In genomic region chr9:136720887-136721338, GRCh38 we compare ENCODE assay signal across 12 cellular contexts. TPM values are rescaled to one million over a fixed set of nuclear protein-coding genes. Genes with fewer than 3 reads are reported as not detected.
DNase-seq lines count a peak whose midpoint lies in the region; ATAC-seq and TF ChIP-seq lines count a peak whose summit lies in the region.
"Had no signal": no experiment of that assay in that cellular context is flagged by ENCODE, and none has a peak within 500 bp of the region (broad histone marks: within the 10 kb centered on the region; RNA-seq: fewer than 3 reads in every experiment).

No MANE protein-coding gene starts in this region.

- 89% methylated on average over 12 of the region's 12 CpGs for WGBS in hepatocyte (ENCODE audit: low lambda C conversion rate, missing lambda C conversion rate)
- 60 to 73% methylated on average over 1 to 11 of the region's 12 CpGs for WGBS in upper lobe of left lung, 2 donors

- no peak overlapping the region for H3K4me3 Mint-ChIP-seq in MCF 10A (ENCODE audit: unreplicated experiment)
- H3K4me3 Mint-ChIP-seq: activated CD4-positive, alpha-beta T cell treated with anti-CD3 and anti-CD28 coated beads for 36 hours had no signal

- H3K36me3 ChIP-seq in breast epithelium: peaks cover 13% of the 10 kb centered on the region
- no peaks in the 10 kb centered on the region for H3K36me3 ChIP-seq in hepatocyte (replicated peaks; ENCODE audit: insufficient read depth, low read depth)
- peaks cover 25 to 46% (median 44%) of the 10 kb centered on the region in 4 donors for H3K36me3 ChIP-seq in upper lobe of left lung

- H4K20me1 ChIP-seq in hepatocyte (ENCODE audit: insufficient read depth, poor library complexity, severe bottlenecking): peaks cover 45% of the 10 kb centered on the region

- no peak for TF ChIP-seq EP300 in upper lobe of left lung (IDR thresholded peaks at IDR 0.05)

- H2AFZ ChIP-seq in hepatocyte: no peak overlapping the region

- peaks cover 56% of the 10 kb centered on the region for H3K36me3 Mint-ChIP-seq in MCF 10A (ENCODE audit: insufficient read depth, unreplicated experiment)

- H3K4me2 ChIP-seq in hepatocyte: no peak overlapping the region

- peaks cover 18% of the 10 kb centered on the region for H3K4me1 Mint-ChIP-seq in MCF 10A (ENCODE audit: insufficient read depth, unreplicated experiment)

- H3K27me3 Mint-ChIP-seq in MCF 10A (ENCODE audit: insufficient read depth, unreplicated experiment): peaks cover 5% of the 10 kb centered on the region

- no peaks in the 10 kb centered on the region for H3K9me2 ChIP-seq in hepatocyte (replicated peaks; ENCODE audit: insufficient read depth)

- POLR2A ChIA-PET in MCF 10A (lab: Yijun Ruan, JAX): interaction anchor here (0.8 to 1.2 kb wide), 3 partner anchors 9 to 27 kb away, joined by 3 read pairs; no protein-coding TSS in a partner anchor

- ATAC-seq in upper lobe of left lung (ENCODE audit: low FRiP score in 2 of 2) (no peak), HG03025 (IDR thresholded peaks at IDR 0.05; ENCODE audit: low FRiP score, unreplicated experiment) (no peak)
- ATAC-seq: activated CD4-positive, alpha-beta T cell treated with anti-CD3 and anti-CD28 coated beads for 36 hours had no signal

- H3K4me1 ChIP-seq in breast epithelium (peaks cover 0 to 3% of the 10 kb centered on the region in 2 donors), hepatocyte (ENCODE audit: insufficient read depth) (peaks cover 16% of the 10 kb centered on the region), upper lobe of left lung (peaks cover 41 to 73% (median 55%) of the 10 kb centered on the region in 4 donors)
- H3K4me1 ChIP-seq: colonic mucosa had no signal

- no peaks in the 10 kb centered on the region for H3K27me3 ChIP-seq in breast epithelium
- H3K27me3 ChIP-seq in hepatocyte: no peaks in the 10 kb centered on the region
- no peaks in the 10 kb centered on the region for H3K27me3 ChIP-seq in upper lobe of left lung
- H3K27me3 ChIP-seq: colonic mucosa had no signal

- no peaks in the 10 kb centered on the region for H3K9me3 ChIP-seq in breast epithelium
- H3K9me3 ChIP-seq in hepatocyte (ENCODE audit: low read depth): no peaks in the 10 kb centered on the region
- H3K9me3 ChIP-seq in upper lobe of left lung: no peaks in the 10 kb centered on the region
- H3K9me3 ChIP-seq: colonic mucosa had no signal

- H3K79me2 ChIP-seq in hepatocyte: peaks cover 17% of the 10 kb centered on the region

- no peak for TF ChIP-seq POLR2A in breast epithelium (IDR thresholded peaks at IDR 0.05)
- no peak for TF ChIP-seq POLR2A in upper lobe of left lung (IDR thresholded peaks at IDR 0.05)

- no peaks in the 10 kb centered on the region for H3K9me3 Mint-ChIP-seq in MCF 10A (ENCODE audit: unreplicated experiment)

- CTCF ChIA-PET in MCF 10A (lab: Yijun Ruan, JAX): interaction anchor here (0.5 to 0.7 kb wide), 3 partner anchors 20 to 599 kb away, joined by 3 to 5 read pairs (median 3); no protein-coding TSS in a partner anchor

- H3K4me3 ChIP-seq in breast epithelium (no peak overlapping the region), hepatocyte (no peak overlapping the region), upper lobe of left lung (no peak overlapping the region)
- H3K4me3 ChIP-seq: colonic mucosa had no signal

- intact Hi-C loops in MCF 10A (cut with micrococcal nuclease) (loop anchor here (2.0 kb wide), 1 partner anchor 26 kb away; no protein-coding TSS in a partner anchor), breast epithelium (cut with DNase I; ENCODE audit: low total_unique reads) (no loop called here)

- H3K27ac Mint-ChIP-seq in MCF 10A (ENCODE audit: low read depth, unreplicated experiment): peak overlapping the region; percentile 82
- H3K27ac Mint-ChIP-seq: activated CD4-positive, alpha-beta T cell treated with anti-CD3 and anti-CD28 coated beads for 36 hours had no signal

- BruUV-seq in MCF 10A (replicated peaks; lab: Mats Ljungman, UMichigan): no TSS peak

- no peak for DNase-seq in MCF 10A (ENCODE audit: unreplicated experiment)
- no peak for DNase-seq in breast epithelium (ENCODE audit: low spot score in 2 of 2)
- DNase-seq in hepatocyte (ENCODE audit: low spot score): no peak
- DNase-seq in upper lobe of left lung: no peak
- no peak for DNase-seq in ureter (ENCODE audit: low spot score)
- DNase-seq: activated gamma-delta T cell treated with Interleukin-2 at 50 U/mL for 16 hours, colonic mucosa had no signal

- TF ChIP-seq CTCF in MCF 10A (IDR thresholded peaks at IDR 0.05; ENCODE audit: unreplicated experiment): no peak
- no peak for TF ChIP-seq CTCF in breast epithelium (IDR thresholded peaks at IDR 0.05)
- no peak for TF ChIP-seq CTCF in hepatocyte (IDR thresholded peaks at IDR 0.05; ENCODE audit: poor library complexity)
- no peak for TF ChIP-seq CTCF in upper lobe of left lung (IDR thresholded peaks at IDR 0.05)

- H3K27ac ChIP-seq in breast epithelium (peak overlapping the region in 1 of 2 donors; percentile 43), hepatocyte (peak overlapping the region; percentile 58), upper lobe of left lung (peak overlapping the region; percentile 71 to 83 (median 78))
- H3K27ac ChIP-seq: colonic mucosa had no signal

RNA-seq across cellular contexts. Expression of gene DIPK1B, which starts 8.5 kb away (rescaled TPM):
- not detected in 2 replicates for total RNA-seq in MCF 10A (2022)
- total RNA-seq in breast epithelium: 1 to 10 TPM; 4.8 to 8.2 (median 5.6) TPM
- total RNA-seq in hepatocyte: 31.7 and 33.3 TPM in 2 replicates
- polyA plus RNA-seq in hepatocyte: 39.4 and 47.3 TPM in 2 replicates
- total RNA-seq in upper lobe of left lung: 10 to 100 TPM in 5 of 6 donors, 1 to 10 TPM in 1; 9.7 to 24.1 (median 17.0) TPM
- 6.6 TPM for total RNA-seq in ureter
- total RNA-seq: RPMI7951 had no signal

RNA-seq across cellular contexts. Expression of gene LCN10, which starts 21.8 kb away (rescaled TPM):
- not detected in 2 replicates for total RNA-seq in MCF 10A (2022)
- total RNA-seq in breast epithelium: 1 to 10 TPM in 2 of 3 donors, under 1 TPM in 1; 0.73 to 6.9 (median 6.7) TPM
- total RNA-seq in hepatocyte: not detected in 2 replicates
- polyA plus RNA-seq in hepatocyte: not detected in 2 replicates
- total RNA-seq in upper lobe of left lung: 10 to 100 TPM in 1 of 6 donors, 1 to 10 TPM in 4, under 1 TPM in 1; 0.39 to 17.8 (median 2.2) TPM
- total RNA-seq in ureter: 40.6 TPM
- total RNA-seq: RPMI7951 had no signal
- polyA plus RNA-seq: AG04450 had no signal

RNA-seq across cellular contexts. Expression of gene LCN6, which starts 27.4 kb away (rescaled TPM):
- total RNA-seq in MCF 10A (2022) (not detected in 2 replicates), breast epithelium (10 to 100 TPM in 1 of 3 donors, 1 to 10 TPM in 2; 4.1 to 12.2 (median 9.5) TPM), hepatocyte (not detected in 2 replicates), upper lobe of left lung (10 to 100 TPM in 1 of 6 donors, 1 to 10 TPM in 3, not detected in 2; 2.7 to 35.1 (median 5.5) TPM), ureter (62.8 TPM)
- not detected in 2 replicates for polyA plus RNA-seq in hepatocyte
- total RNA-seq: activated CD4-positive, alpha-beta T cell treated with anti-CD3 and anti-CD28 coated beads for 36 hours; RPMI7951 had no signal
- polyA plus RNA-seq: AG04450 had no signal

RNA-seq across cellular contexts. Expression of gene AGPAT2, which starts 33.7 kb away (rescaled TPM):
- total RNA-seq in MCF 10A (2022) (30.4 and 33.3 TPM in 2 replicates), breast epithelium (100 to 1,000 TPM; 106 to 551 (median 110) TPM), hepatocyte (125 and 136 TPM in 2 replicates), upper lobe of left lung (100 to 1,000 TPM in 5 of 6 donors, 10 to 100 TPM in 1; 70.2 to 242 (median 140) TPM), ureter (52.2 TPM)
- polyA plus RNA-seq in hepatocyte: 242 and 249 TPM in 2 replicates

RNA-seq across cellular contexts. Expression of gene LCN8, which starts 37.1 kb away (rescaled TPM):
- total RNA-seq in MCF 10A (2022) (not detected in 2 replicates), breast epithelium (not detected), hepatocyte (not detected in 2 replicates), upper lobe of left lung (not detected), ureter (not detected)
- not detected in 2 replicates for polyA plus RNA-seq in hepatocyte
- total RNA-seq: activated CD4-positive, alpha-beta T cell treated with anti-CD3 and anti-CD28 coated beads for 36 hours; colonic mucosa; mucosa of gallbladder; RPMI7951 had no signal
- polyA plus RNA-seq: AG04450 had no signal
